8 cellular contexts compared by ENCODE assay signal in the genomic region with DNA sequence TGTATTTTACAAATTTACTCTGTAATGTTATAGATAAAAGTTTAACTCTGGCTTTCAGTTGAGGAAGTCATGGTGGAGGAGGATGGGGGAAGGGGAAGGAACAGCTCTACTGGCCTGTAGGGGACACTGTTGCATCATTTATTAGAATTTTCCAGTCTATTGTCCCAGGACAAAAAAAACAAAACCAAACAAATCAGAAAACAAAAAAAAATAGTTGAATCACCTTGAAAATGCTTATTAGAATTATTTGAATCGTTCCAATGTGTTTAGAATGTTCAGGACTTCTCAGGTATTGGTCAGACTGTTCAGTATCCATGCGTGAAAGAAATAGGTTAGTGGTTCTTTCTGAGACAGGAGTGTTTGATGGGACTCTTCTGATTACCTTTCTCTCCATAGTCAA.
DNase-seq lines count a peak whose midpoint lies in the region; ATAC-seq and TF ChIP-seq lines count a peak whose summit lies in the region.

No MANE protein-coding gene starts in this region.

- ATAC-seq in GM23338: peak; percentile 76
- peak; percentile 79 for ATAC-seq in Right ventricle myocardium superior (ENCODE audit: poor library complexity)
- no peak for ATAC-seq in GM18873 (IDR thresholded peaks at IDR 0.05; ENCODE audit: low FRiP score, unreplicated experiment)

- no peak overlapping the region for H3K4me2 ChIP-seq in GM23338

- H3K4me1 ChIP-seq in GM23338 (ENCODE audit: insufficient read depth): no peaks in the 10 kb centered on the region
- H3K4me1 ChIP-seq in spleen: peaks cover 0 to 23% (median 2%) of the 10 kb centered on the region in 6 donors
- H3K4me1 ChIP-seq in effector memory CD4-positive, alpha-beta T cell (ENCODE audit: control insufficient read depth, insufficient read depth, low read length, poor library complexity, severe bottlenecking): no peaks in the 10 kb centered on the region

- H3K4me3 Mint-ChIP-seq in GM23338: no peak overlapping the region

- no peaks in the 10 kb centered on the region; the same call in 2 of the 3 replicates for H3K4me1 Mint-ChIP-seq in GM23338

- H3K27me3 Mint-ChIP-seq in GM23338 (ENCODE audit: insufficient read depth, low read depth, poor library complexity): no peaks in the 10 kb centered on the region

- in situ Hi-C loops in SK-MEL-5 (cut with HindIII; ENCODE audit: low pct_unique_long_range_greater_than_20kb, low sequenced_read_pairs): no loop called here

- no peaks in the 10 kb centered on the region for H3K9me3 Mint-ChIP-seq in GM23338

- H3K36me3 ChIP-seq in BJ (ENCODE audit: control insufficient read depth, insufficient read depth, low read length) (no peaks in the 10 kb centered on the region), GM23338 (ENCODE audit: insufficient read depth) (no peaks in the 10 kb centered on the region), spleen (peaks cover 0 to 8% (median 0%) of the 10 kb centered on the region in 6 donors)
- H3K36me3 ChIP-seq in effector memory CD4-positive, alpha-beta T cell (ENCODE audit: control insufficient read depth, insufficient read depth, low read length): no peaks in the 10 kb centered on the region

- intact Hi-C loops in Right ventricle myocardium superior (cut with DNase I) (no loop called here), spleen (cut with DNase I; ENCODE audit: low total_unique reads) (no loop called here)

- H3K4me3 ChIP-seq in BJ (ENCODE audit: low read depth, low read length) (no peak overlapping the region), GM23338 (no peak overlapping the region), spleen (no peak overlapping the region)
- no peak overlapping the region for H3K4me3 ChIP-seq in effector memory CD4-positive, alpha-beta T cell (ENCODE audit: insufficient read depth, low read depth, low read length, poor library complexity, severe bottlenecking)

- CTCF ChIA-PET in BJ (lab: Yijun Ruan, JAX): interaction anchor here (1.1 to 2.3 kb wide), 4 partner anchors 8 to 1425 kb away, joined by 3 to 6 read pairs (median 4); no protein-coding TSS in a partner anchor

- no peaks in the 10 kb centered on the region for H3K9me3 ChIP-seq in spleen
- H3K9me3 ChIP-seq in effector memory CD4-positive, alpha-beta T cell (ENCODE audit: control insufficient read depth, low read length): no peaks in the 10 kb centered on the region

- no peak overlapping the region for H3K27ac ChIP-seq in GM23338 (ENCODE audit: low read depth)
- no peak overlapping the region for H3K27ac ChIP-seq in spleen
- no peak overlapping the region for H3K27ac ChIP-seq in effector memory CD4-positive, alpha-beta T cell (ENCODE audit: insufficient read depth, low read length, poor library complexity, severe bottlenecking)

- H3K27me3 ChIP-seq in BJ (ENCODE audit: control insufficient read depth, insufficient read depth, low read length): no peaks in the 10 kb centered on the region
- H3K27me3 ChIP-seq in GM23338 (ENCODE audit: insufficient read depth): no peaks in the 10 kb centered on the region
- no peaks in the 10 kb centered on the region for H3K27me3 ChIP-seq in spleen (replicated peaks in 1 of 7)
- H3K27me3 ChIP-seq in effector memory CD4-positive, alpha-beta T cell (replicated peaks; ENCODE audit: control insufficient read depth, insufficient read depth, low read length, poor library complexity, severe bottlenecking): no peaks in the 10 kb centered on the region

- TF ChIP-seq POLR2A in spleen (IDR thresholded peaks at IDR 0.05): no peak

- peak; percentile 76 for TF ChIP-seq CTCF in BJ (IDR thresholded peaks at IDR 0.05; ENCODE audit: insufficient read depth, low read depth, low read length)
- peak; percentile 78 to 97 for TF ChIP-seq CTCF in GM23338 (conservative IDR thresholded peaks at IDR 0.05; ENCODE audit: low read depth in 2 of 2)
- peak in 9 of 11 experiments; percentile 25 to 74 (median 66) for TF ChIP-seq CTCF in spleen (IDR thresholded peaks at IDR 0.05 in 8 of 11, conservative IDR thresholded peaks at IDR 0.05 in 3 of 11)

- no peaks in the 10 kb centered on the region for H4K20me1 ChIP-seq in GM23338 (replicated peaks; ENCODE audit: insufficient read depth)

- peak overlapping the region; percentile 31; the same call in 1 of the 2 replicates for H3K27ac Mint-ChIP-seq in GM23338

- H3K79me2 ChIP-seq in GM23338 (replicated peaks; ENCODE audit: insufficient read depth): no peaks in the 10 kb centered on the region

- DNase-seq in BJ (ENCODE audit: low read depth) (no peak), GM23338 (ENCODE audit: low spot score) (peak; percentile 67), SK-MEL-5 (ENCODE audit: low read depth, low spot score) (peak; percentile 62), Right ventricle myocardium superior (no peak), spleen (no peak), activated gamma-delta T cell (lab: John Stamatoyannopoulos, UW) (no peak)
- no peak for DNase-seq in effector memory CD4-positive, alpha-beta T cell

- no peaks in the 10 kb centered on the region for H3K9me2 ChIP-seq in GM23338 (ENCODE audit: insufficient read depth)

- no peak overlapping the region for H2AFZ ChIP-seq in GM23338

- POLR2A ChIA-PET in BJ (lab: Charles Lee): no interaction called here

- H3F3A ChIP-seq in GM23338 (replicated peaks; ENCODE audit: low read depth): no peaks in the 10 kb centered on the region

- no peaks in the 10 kb centered on the region for H3K36me3 Mint-ChIP-seq in GM23338 (ENCODE audit: low read depth)

- 59 to 73% (median 65%) methylated on average over 2 of the region's 2 CpGs for WGBS in spleen, 5 donors

TF ChIP-seq in GM23338, 12 proteins besides CTCF, POLR2A, EP300 and RAD21 (continues in another document):
- TF ChIP-seq, protein P1, sequence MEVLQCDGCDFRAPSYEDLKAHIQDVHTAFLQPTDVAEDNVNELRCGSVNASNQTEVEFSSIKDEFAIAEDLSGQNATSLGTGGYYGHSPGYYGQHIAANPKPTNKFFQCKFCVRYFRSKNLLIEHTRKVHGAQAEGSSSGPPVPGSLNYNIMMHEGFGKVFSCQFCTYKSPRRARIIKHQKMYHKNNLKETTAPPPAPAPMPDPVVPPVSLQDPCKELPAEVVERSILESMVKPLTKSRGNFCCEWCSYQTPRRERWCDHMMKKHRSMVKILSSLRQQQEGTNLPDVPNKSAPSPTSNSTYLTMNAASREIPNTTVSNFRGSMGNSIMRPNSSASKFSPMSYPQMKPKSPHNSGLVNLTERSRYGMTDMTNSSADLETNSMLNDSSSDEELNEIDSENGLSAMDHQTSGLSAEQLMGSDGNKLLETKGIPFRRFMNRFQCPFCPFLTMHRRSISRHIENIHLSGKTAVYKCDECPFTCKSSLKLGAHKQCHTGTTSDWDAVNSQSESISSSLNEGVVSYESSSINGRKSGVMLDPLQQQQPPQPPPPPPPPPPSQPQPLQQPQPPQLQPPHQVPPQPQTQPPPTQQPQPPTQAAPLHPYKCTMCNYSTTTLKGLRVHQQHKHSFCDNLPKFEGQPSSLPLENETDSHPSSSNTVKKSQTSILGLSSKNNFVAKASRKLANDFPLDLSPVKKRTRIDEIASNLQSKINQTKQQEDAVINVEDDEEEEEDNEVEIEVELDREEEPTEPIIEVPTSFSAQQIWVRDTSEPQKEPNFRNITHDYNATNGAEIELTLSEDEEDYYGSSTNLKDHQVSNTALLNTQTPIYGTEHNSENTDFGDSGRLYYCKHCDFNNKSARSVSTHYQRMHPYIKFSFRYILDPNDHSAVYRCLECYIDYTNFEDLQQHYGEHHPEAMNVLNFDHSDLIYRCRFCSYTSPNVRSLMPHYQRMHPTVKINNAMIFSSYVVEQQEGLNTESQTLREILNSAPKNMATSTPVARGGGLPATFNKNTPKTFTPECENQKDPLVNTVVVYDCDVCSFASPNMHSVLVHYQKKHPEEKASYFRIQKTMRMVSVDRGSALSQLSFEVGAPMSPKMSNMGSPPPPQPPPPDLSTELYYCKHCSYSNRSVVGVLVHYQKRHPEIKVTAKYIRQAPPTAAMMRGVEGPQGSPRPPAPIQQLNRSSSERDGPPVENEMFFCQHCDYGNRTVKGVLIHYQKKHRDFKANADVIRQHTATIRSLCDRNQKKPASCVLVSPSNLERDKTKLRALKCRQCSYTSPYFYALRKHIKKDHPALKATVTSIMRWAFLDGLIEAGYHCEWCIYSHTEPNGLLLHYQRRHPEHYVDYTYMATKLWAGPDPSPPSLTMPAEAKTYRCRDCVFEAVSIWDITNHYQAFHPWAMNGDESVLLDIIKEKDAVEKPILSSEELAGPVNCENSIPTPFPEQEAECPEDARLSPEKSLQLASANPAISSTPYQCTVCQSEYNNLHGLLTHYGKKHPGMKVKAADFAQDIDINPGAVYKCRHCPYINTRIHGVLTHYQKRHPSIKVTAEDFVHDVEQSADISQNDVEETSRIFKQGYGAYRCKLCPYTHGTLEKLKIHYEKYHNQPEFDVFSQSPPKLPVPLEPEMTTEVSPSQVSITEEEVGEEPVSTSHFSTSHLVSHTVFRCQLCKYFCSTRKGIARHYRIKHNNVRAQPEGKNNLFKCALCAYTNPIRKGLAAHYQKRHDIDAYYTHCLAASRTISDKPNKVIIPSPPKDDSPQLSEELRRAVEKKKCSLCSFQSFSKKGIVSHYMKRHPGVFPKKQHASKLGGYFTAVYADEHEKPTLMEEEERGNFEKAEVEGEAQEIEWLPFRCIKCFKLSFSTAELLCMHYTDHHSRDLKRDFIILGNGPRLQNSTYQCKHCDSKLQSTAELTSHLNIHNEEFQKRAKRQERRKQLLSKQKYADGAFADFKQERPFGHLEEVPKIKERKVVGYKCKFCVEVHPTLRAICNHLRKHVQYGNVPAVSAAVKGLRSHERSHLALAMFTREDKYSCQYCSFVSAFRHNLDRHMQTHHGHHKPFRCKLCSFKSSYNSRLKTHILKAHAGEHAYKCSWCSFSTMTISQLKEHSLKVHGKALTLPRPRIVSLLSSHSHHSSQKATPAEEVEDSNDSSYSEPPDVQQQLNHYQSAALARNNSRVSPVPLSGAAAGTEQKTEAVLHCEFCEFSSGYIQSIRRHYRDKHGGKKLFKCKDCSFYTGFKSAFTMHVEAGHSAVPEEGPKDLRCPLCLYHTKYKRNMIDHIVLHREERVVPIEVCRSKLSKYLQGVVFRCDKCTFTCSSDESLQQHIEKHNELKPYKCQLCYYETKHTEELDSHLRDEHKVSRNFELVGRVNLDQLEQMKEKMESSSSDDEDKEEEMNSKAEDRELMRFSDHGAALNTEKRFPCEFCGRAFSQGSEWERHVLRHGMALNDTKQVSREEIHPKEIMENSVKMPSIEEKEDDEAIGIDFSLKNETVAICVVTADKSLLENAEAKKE (CRISPR knock-in tag; IDR thresholded peaks at IDR 0.05): no peak
- TF ChIP-seq EZH2phosphoT487 (IDR thresholded peaks at IDR 0.05; ENCODE audit: unreplicated experiment) (no peak), JUNB (IDR thresholded peaks at IDR 0.05; ENCODE audit: unreplicated experiment) (no peak)
- TF ChIP-seq, protein P2, sequence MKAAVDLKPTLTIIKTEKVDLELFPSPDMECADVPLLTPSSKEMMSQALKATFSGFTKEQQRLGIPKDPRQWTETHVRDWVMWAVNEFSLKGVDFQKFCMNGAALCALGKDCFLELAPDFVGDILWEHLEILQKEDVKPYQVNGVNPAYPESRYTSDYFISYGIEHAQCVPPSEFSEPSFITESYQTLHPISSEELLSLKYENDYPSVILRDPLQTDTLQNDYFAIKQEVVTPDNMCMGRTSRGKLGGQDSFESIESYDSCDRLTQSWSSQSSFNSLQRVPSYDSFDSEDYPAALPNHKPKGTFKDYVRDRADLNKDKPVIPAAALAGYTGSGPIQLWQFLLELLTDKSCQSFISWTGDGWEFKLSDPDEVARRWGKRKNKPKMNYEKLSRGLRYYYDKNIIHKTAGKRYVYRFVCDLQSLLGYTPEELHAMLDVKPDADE (IDR thresholded peaks at IDR 0.05): no peak

Comparison
In these comparisons a context has a peak if more than half of its experiments do, and no peak if none do; other contexts are left out.
1. DNase-seq: peak in GM23338 (single experiment) and SK-MEL-5 (single experiment); none in BJ (single experiment), Right ventricle myocardium superior (single experiment), spleen (single experiment), activated gamma-delta T cell (single experiment) and effector memory CD4-positive, alpha-beta T cell (0 of 3).
2. Peak in every context shown above with its lines, with median percentiles within 50 percentile points of each other: CTCF ChIP-seq.